14 cellular contexts compared by ENCODE assay signal in the genomic region with DNA sequence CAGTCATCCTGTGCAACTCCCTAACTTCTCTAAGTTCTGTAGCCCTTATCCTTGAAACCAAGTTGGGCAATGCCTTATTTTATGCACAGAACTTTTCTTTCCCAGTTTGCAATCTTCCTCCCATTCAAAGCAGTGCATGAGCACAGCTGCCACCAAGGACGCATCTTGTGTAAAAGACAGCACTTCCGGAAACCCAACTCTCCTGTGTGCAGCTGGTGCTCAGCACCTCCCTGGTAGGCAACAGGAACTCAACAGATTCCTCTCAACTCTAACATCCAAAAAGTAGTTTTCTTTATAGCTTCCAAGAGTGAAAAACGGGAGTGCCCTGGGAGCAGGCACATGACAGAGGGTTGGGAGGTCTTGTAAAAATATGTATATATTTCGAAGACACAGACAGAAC. TPM values are rescaled to one million over a fixed set of nuclear protein-coding genes. Genes with fewer than 3 reads are reported as not detected.
DNase-seq lines count a peak whose midpoint lies in the region; ATAC-seq, FAIRE-seq and TF ChIP-seq lines count a peak whose summit lies in the region.
"Had no signal": no experiment of that assay in that cellular context is flagged by ENCODE, and none has a peak within 500 bp of the region (broad histone marks: within the 10 kb centered on the region; RNA-seq: fewer than 3 reads in every experiment).

No MANE protein-coding gene starts in this region.

- in situ Hi-C loops in HepG2 (cut with HindIII; ENCODE audit: extremely low pct_ligation_motif_present, low pct_unique_long_range_greater_than_20kb), result no loop called here

- H3K4me3 ChIP-seq in HepG2 (replicated peaks in 1 of 3; ENCODE audit: insufficient read depth in 1 of 3, low read depth in 2 of 3, low read length in 3 of 3), result no peak overlapping the region
- no peak overlapping the region for H3K4me3 ChIP-seq in right lobe of liver
- H3K4me3 ChIP-seq in esophagus muscularis mucosa, result no peak overlapping the region
- H3K4me3 ChIP-seq in uterus, result no peak overlapping the region

- 90% methylated on average over 4 of the region's 4 CpGs for WGBS in HepG2 (ENCODE audit: low lambda C conversion rate)
- 82% methylated on average over 3 of the region's 4 CpGs for WGBS in right lobe of liver (ENCODE audit: insufficient coverage, low coverage, low lambda C conversion rate, missing lambda C conversion rate)
- 90% methylated on average over 4 of the region's 4 CpGs for WGBS in esophagus muscularis mucosa

- H3K27ac ChIP-seq in HepG2 (ENCODE audit: extremely low read length, insufficient read depth, low read length) (no peak overlapping the region), right lobe of liver (no peak overlapping the region), esophagus muscularis mucosa (replicated peaks in 1 of 4) (no peak overlapping the region), uterus (peak overlapping the region; percentile 50 to 70)

- TF ChIP-seq EP300 in HepG2 (IDR thresholded peaks at IDR 0.05; ENCODE audit: low read depth in 2 of 2, low read length in 2 of 2), result no peak
- no peak for TF ChIP-seq EP300 in HepG2 (CRISPR knock-in tag; IDR thresholded peaks at IDR 0.05; ENCODE audit: borderline replicate concordance)
- no peak for TF ChIP-seq EP300 in esophagus muscularis mucosa (IDR thresholded peaks at IDR 0.05)

- peak overlapping the region; percentile 67; the same call in 1 of the 2 replicates for H3K9ac ChIP-seq in HepG2 (ENCODE audit: insufficient read depth, low read depth, low read length)

- no peaks in the 10 kb centered on the region; the same call in 1 of the 2 replicates for H4K20me1 ChIP-seq in HepG2 (ENCODE audit: insufficient read depth, low read length)

- 0 out of 2 replicates have a peak overlapping the region, but pooled peaks have one; percentile 89 for H3K4me2 ChIP-seq in HepG2 (ENCODE audit: low read depth, low read length)

- H3K36me3 ChIP-seq in HepG2 (replicated peaks in 1 of 2; ENCODE audit: control insufficient read depth in 1 of 2, insufficient read depth in 2 of 2, low read length in 2 of 2) (peaks cover 17 to 44% of the 10 kb centered on the region in 2 experiments), right lobe of liver (peaks cover 0 to 6% (median 2%) of the 10 kb centered on the region in 4 donors), esophagus muscularis mucosa (peaks cover 0 to 39% (median 28%) of the 10 kb centered on the region in 4 donors), uterus (no peaks in the 10 kb centered on the region)

- FAIRE-seq in HepG2 (lab: Jason Lieb, UNC), result no peak

- H3K79me2 ChIP-seq in HepG2 (ENCODE audit: insufficient read depth, low read length), result peaks cover 34% of the 10 kb centered on the region

- H3K4me1 ChIP-seq in HepG2 (ENCODE audit: insufficient read depth, low read length) (peaks cover 25% of the 10 kb centered on the region), right lobe of liver (peaks cover 0 to 13% (median 0%) of the 10 kb centered on the region in 4 donors), esophagus muscularis mucosa (peaks cover 13 to 34% (median 17%) of the 10 kb centered on the region in 4 donors), uterus (peaks cover 0 to 8% of the 10 kb centered on the region in 2 donors)
- H3K4me1 ChIP-seq: BE2C had no signal

- no peak for TF ChIP-seq POLR2A in HepG2 (IDR thresholded peaks at IDR 0.05; ENCODE audit: insufficient read depth in 1 of 2, low read depth in 2 of 2, low read length in 2 of 2)
- TF ChIP-seq POLR2A in right lobe of liver (IDR thresholded peaks at IDR 0.05), result no peak
- no peak for TF ChIP-seq POLR2A in esophagus muscularis mucosa (IDR thresholded peaks at IDR 0.05; ENCODE audit: low read depth)
- no peak for TF ChIP-seq POLR2A in uterus (IDR thresholded peaks at IDR 0.05)

- H2AFZ ChIP-seq in HepG2 (ENCODE audit: low read length), result no peak overlapping the region

- ATAC-seq in HepG2 (no peak), right lobe of liver (no peak), GM21529 (IDR thresholded peaks at IDR 0.05; ENCODE audit: unreplicated experiment) (no peak)
- ATAC-seq: left cardiac atrium had no signal

- no peak for TF ChIP-seq CTCF in HepG2 (CRISPR knock-in tag; IDR thresholded peaks at IDR 0.05)
- TF ChIP-seq CTCF in right lobe of liver (IDR thresholded peaks at IDR 0.05), result no peak
- TF ChIP-seq CTCF in esophagus muscularis mucosa (IDR thresholded peaks at IDR 0.05), result no peak
- TF ChIP-seq CTCF in uterus (IDR thresholded peaks at IDR 0.05), result no peak

- H3K27me3 ChIP-seq in HepG2 (ENCODE audit: control insufficient read depth in 1 of 2, insufficient read depth in 2 of 2, low read length in 2 of 2) (no peaks in the 10 kb centered on the region; a peak in 1 of 5 replicates), right lobe of liver (no peaks in the 10 kb centered on the region), esophagus muscularis mucosa (no peaks in the 10 kb centered on the region), uterus (no peaks in the 10 kb centered on the region)
- H3K27me3 ChIP-seq: BE2C had no signal

- CTCF ChIA-PET in HepG2 (lab: Yijun Ruan, JAX; ENCODE audit: low intra/inter-chr PET ratio, low total read pairs), result no interaction called here

- no peak for TF ChIP-seq RAD21 in HepG2 (CRISPR knock-in tag; IDR thresholded peaks at IDR 0.05)

- no peak for DNase-seq in HepG2 (ENCODE audit: low spot score)
- DNase-seq in right lobe of liver, result no peak
- peak; percentile 70 for DNase-seq in RPMI8226
- DNase-seq in esophagus muscularis mucosa (ENCODE audit: extremely low spot score), result peak; percentile 68
- no peak for DNase-seq in uterus
- DNase-seq in putamen (ENCODE audit: low spot score), result no peak
- DNase-seq in HCEC 1CT, result no peak
- DNase-seq: BE2C, cortex of kidney, foreskin melanocyte, left cardiac atrium, NCI-H1092, NCI-H524 treated with DMSO at 0.1 percent for 48 hours had no signal

- BruUV-seq in HepG2 (replicated peaks; lab: Mats Ljungman, UMichigan), result no TSS peak

- POLR2A ChIA-PET in HepG2 (lab: Yijun Ruan, JAX), result no interaction called here

- H3K9me3 ChIP-seq in HepG2 (ENCODE audit: low read length) (no peaks in the 10 kb centered on the region), right lobe of liver (no peaks in the 10 kb centered on the region), esophagus muscularis mucosa (no peaks in the 10 kb centered on the region), uterus (no peaks in the 10 kb centered on the region)
- H3K9me3 ChIP-seq: BE2C had no signal

- intact Hi-C loops in HepG2 (cut with micrococcal nuclease; ENCODE audit: unreplicated experiment) (no loop called here), right lobe of liver (cut with DNase I) (no loop called here), esophagus muscularis mucosa (cut with DNase I) (loop anchor here (5.0 kb wide), 1 partner anchor 1147 kb away; no protein-coding TSS in a partner anchor), uterus (cut with DNase I; ENCODE audit: low total_unique reads) (no loop called here)

TF ChIP-seq in HepG2, 621 proteins besides CTCF, POLR2A, EP300 and RAD21:
- TF ChIP-seq, protein P1, sequence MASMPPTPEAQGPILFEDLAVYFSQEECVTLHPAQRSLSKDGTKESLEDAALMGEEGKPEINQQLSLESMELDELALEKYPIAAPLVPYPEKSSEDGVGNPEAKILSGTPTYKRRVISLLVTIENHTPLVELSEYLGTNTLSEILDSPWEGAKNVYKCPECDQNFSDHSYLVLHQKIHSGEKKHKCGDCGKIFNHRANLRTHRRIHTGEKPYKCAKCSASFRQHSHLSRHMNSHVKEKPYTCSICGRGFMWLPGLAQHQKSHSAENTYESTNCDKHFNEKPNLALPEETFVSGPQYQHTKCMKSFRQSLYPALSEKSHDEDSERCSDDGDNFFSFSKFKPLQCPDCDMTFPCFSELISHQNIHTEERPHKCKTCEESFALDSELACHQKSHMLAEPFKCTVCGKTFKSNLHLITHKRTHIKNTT (CRISPR knock-in tag; IDR thresholded peaks at IDR 0.05), result no peak

RNA-seq across cellular contexts. Expression of a gene that starts 2.2 kb away (rescaled TPM):
- 39.7 and 45.9 TPM in 2 replicates for total RNA-seq in HepG2 (2016; rRNA removed; fragmentation: Illumina TruSeq; extraction: Trizol)
- total RNA-seq in HepG2 (2016; cell fraction: cytosol; rRNA removed; fragmentation: Illumina TruSeq; extraction: Trizol; ENCODE audit: low read depth), result 26.8 and 30.8 TPM in 2 replicates
- 36.9 and 47.1 TPM in 2 replicates for total RNA-seq in HepG2 (2016; cell fraction: insoluble cytoplasmic fraction; rRNA removed; fragmentation: Illumina TruSeq; extraction: Trizol)
- 43.7 and 45.0 TPM in 2 replicates for total RNA-seq in HepG2 (2016; cell fraction: membrane; rRNA removed; fragmentation: Illumina TruSeq; extraction: Trizol)
- 27.3 and 30.5 TPM in 2 replicates for total RNA-seq in HepG2 (2016; cell fraction: nucleus; rRNA removed; fragmentation: Illumina TruSeq; extraction: Trizol)
- polyA plus RNA-seq in HepG2 (2011; rRNA removed), result 32.1 and 49.4 TPM in 2 replicates
- polyA plus RNA-seq in HepG2 (2011; cell fraction: cytosol; rRNA removed), result 33.5 and 39.5 TPM in 2 replicates
- 29.6 and 38.2 TPM in 2 replicates for polyA plus RNA-seq in HepG2 (2011; cell fraction: nucleus; rRNA removed)
- polyA plus RNA-seq in HepG2 (2012), result 36.5 and 48.1 TPM in 2 replicates
- 37.2 and 42.5 TPM in 2 replicates for polyA plus RNA-seq in HepG2 (2016; cell fraction: cytosol; fragmentation: Illumina TruSeq; extraction: Trizol; ENCODE audit: low read depth)
- polyA plus RNA-seq in HepG2 (2016; cell fraction: insoluble cytoplasmic fraction; fragmentation: Illumina TruSeq; extraction: Trizol; ENCODE audit: low read depth), result 36.2 and 38.9 TPM in 2 replicates
- polyA plus RNA-seq in HepG2 (2016; cell fraction: membrane; fragmentation: Illumina TruSeq; extraction: Trizol; ENCODE audit: low read depth), result 38.3 and 46.2 TPM in 2 replicates
- polyA plus RNA-seq in HepG2 (2016; cell fraction: nucleus; fragmentation: Illumina TruSeq; extraction: Trizol; ENCODE audit: insufficient read depth, low read depth), result 49.7 and 63.7 TPM in 2 replicates
- polyA minus RNA-seq in HepG2 (2011; rRNA and poly(A)+ RNA removed; ENCODE audit: low replicate concordance), result 19.9 and 51.6 TPM in 2 replicates
- polyA minus RNA-seq in HepG2 (2011; cell fraction: cytosol; rRNA and poly(A)+ RNA removed), result 14.5 and 14.9 TPM in 2 replicates
- polyA minus RNA-seq in HepG2 (2011; cell fraction: nucleus; rRNA and poly(A)+ RNA removed), result 39.4 and 50.0 TPM in 2 replicates
- total RNA-seq in right lobe of liver, result 10 to 100 TPM in 2 of 6 experiments, 1 to 10 TPM in 4; 4.2 to 11.4 (median 7.0) TPM
- 10 to 100 TPM in 2 of 4 donors, 1 to 10 TPM in 2; 8.7 to 27.3 (median 10.2) TPM for total RNA-seq in esophagus muscularis mucosa
- total RNA-seq in uterus, result 10 to 100 TPM; 10.8 to 49.7 (median 34.3) TPM

Comparison
In these comparisons a context has a peak if more than half of its experiments do, and no peak if none do; other contexts are left out.
1. DNase-seq: peak in RPMI8226 (single experiment) and esophagus muscularis mucosa (single experiment); none in HepG2 (single experiment), right lobe of liver (0 of 3), uterus (0 of 2), putamen (single experiment) and HCEC 1CT (single experiment).
2. H3K27ac ChIP-seq: peak in uterus (2 of 2); none in HepG2 (single experiment), right lobe of liver (0 of 3) and esophagus muscularis mucosa (0 of 4).